In the genomic region with DNA sequence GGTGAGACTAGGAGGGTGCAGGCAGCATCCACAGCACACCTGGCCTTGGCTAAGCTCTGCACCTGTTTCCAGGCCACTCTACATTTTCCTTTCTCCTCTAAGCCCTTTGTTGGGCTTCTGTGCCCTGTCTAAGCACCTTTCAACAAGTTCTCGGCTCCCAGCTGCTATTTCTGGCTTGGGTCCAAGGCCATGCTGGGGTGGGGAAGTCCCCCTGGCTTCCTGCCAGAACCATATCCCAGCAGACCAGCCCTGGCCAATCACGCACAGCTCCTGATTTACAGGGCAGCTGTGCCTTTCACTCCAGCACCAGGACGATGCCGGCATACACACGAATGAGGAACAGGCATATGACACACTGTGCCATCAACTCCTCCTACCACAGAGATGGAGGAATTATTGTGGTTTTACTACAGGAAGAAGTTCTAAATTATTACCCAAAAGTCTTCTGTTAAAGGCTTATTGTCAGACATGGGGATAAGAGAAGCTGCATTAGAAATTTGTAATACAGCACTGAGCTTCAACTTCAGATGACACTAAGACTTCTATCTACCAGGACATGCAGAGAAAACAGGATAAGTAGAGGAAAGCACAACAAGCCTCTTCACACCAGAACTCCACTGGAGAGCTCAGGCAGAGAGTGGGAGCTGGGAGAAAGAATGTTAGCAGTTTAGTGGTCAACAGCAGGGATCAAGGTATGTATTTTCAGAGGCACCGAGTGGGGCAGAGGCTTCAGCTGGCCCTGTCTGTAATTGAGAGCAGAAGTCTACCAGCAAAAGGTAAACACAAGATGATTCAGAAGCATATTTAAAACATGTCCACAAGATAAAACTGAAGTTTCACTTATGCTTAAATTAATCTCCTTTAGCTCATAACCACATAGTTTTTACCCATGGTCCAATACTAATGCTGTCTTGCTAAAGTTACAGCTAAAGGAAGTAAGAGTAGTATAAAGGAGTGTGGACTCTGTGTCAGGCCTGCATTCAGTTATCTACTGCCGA, we compare ENCODE assay signal across 8 cellular contexts. TPM values are rescaled to one million over a fixed set of nuclear protein-coding genes. Genes with fewer than 3 reads are reported as not detected.
DNase-seq lines count a peak whose midpoint lies in the region; ATAC-seq, FAIRE-seq and TF ChIP-seq lines count a peak whose summit lies in the region.

No MANE protein-coding gene starts in this region.

- peaks cover 44% of the 10 kb centered on the region for H3K4me1 Mint-ChIP-seq in activated T-helper 1 cell treated with anti-CD3 and anti-CD28 coated beads, Interleukin-12 subunit alpha, Interleukin-12 subunit beta, Interleukin-2, Interleukin-4 antibody, amounts not matched to agents 30 ng/mL and 10 ng/mL and 1 ng/mL, durations not matched to agents 14 hours and 24 hours and 36 hours (ENCODE audit: low read depth)

- H3K36me3 Mint-ChIP-seq in activated T-helper 1 cell treated with anti-CD3 and anti-CD28 coated beads, Interleukin-12 subunit alpha, Interleukin-12 subunit beta, Interleukin-2, Interleukin-4 antibody, amounts not matched to agents 30 ng/mL and 10 ng/mL and 1 ng/mL, durations not matched to agents 14 hours and 24 hours and 36 hours (ENCODE audit: low read depth) = peaks cover 46% of the 10 kb centered on the region

- peak overlapping the region; percentile 29; the same call in 1 of the 2 replicates for H3K4me3 ChIP-seq in ACC112 (ENCODE audit: low read depth, low read length)
- H3K4me3 ChIP-seq in fibroblast of villous mesenchyme (ENCODE audit: low read depth, low read length) = no peak overlapping the region
- H3K4me3 ChIP-seq in thymus (ENCODE audit: low read length) = no peak overlapping the region

- no peak overlapping the region for H2AFZ ChIP-seq in ACC112 (ENCODE audit: low read length, unreplicated experiment)

- peak; percentile 75 for ATAC-seq in GM19395 (IDR thresholded peaks at IDR 0.05; ENCODE audit: unreplicated experiment)

- in situ Hi-C loops in KBM-7 (cut with MboI; ENCODE audit: low pct_unique_long_range_greater_than_20kb, low sequenced_read_pairs) = no loop called here

- no peaks in the 10 kb centered on the region for H3K9me3 Mint-ChIP-seq in activated T-helper 1 cell treated with anti-CD3 and anti-CD28 coated beads, Interleukin-12 subunit alpha, Interleukin-12 subunit beta, Interleukin-2, Interleukin-4 antibody, amounts not matched to agents 30 ng/mL and 10 ng/mL and 1 ng/mL, durations not matched to agents 14 hours and 24 hours and 36 hours

- H3K27me3 ChIP-seq in ACC112 (ENCODE audit: insufficient read depth, low read length) = no peaks in the 10 kb centered on the region
- no peaks in the 10 kb centered on the region for H3K27me3 ChIP-seq in thymus (ENCODE audit: control insufficient read depth, insufficient read depth)

- H3K27ac ChIP-seq in ACC112 (ENCODE audit: low read depth, low read length) (peak overlapping the region; percentile 68), thymus (ENCODE audit: low read depth) (peak overlapping the region; percentile 64)

- 22% methylated on average over 7 of the region's 7 CpGs for WGBS in thymus

- no peaks in the 10 kb centered on the region for H3K79me2 ChIP-seq in ACC112 (ENCODE audit: control insufficient read depth, insufficient read depth, low read length, unreplicated experiment)

- no peaks in the 10 kb centered on the region for H3K27me3 Mint-ChIP-seq in activated T-helper 1 cell treated with anti-CD3 and anti-CD28 coated beads, Interleukin-12 subunit alpha, Interleukin-12 subunit beta, Interleukin-2, Interleukin-4 antibody, amounts not matched to agents 30 ng/mL and 10 ng/mL and 1 ng/mL, durations not matched to agents 14 hours and 24 hours and 36 hours (ENCODE audit: insufficient read depth)

- intact Hi-C loops in activated T-helper 1 cell treated with anti-CD3 and anti-CD28 coated beads, Interleukin-12 subunit alpha, Interleukin-12 subunit beta, Interleukin-2, Interleukin-4 antibody, amounts not matched to agents 30 ng/mL and 10 ng/mL and 1 ng/mL, durations not matched to agents 14 hours and 24 hours and 36 hours (cut with micrococcal nuclease) = loop anchor here (1.0 kb wide), 1 partner anchor 37 kb away; a partner anchor contains a TSS

- H3K4me1 ChIP-seq in ACC112 (ENCODE audit: control insufficient read depth, insufficient read depth, low read length, unreplicated experiment) (peaks cover 20% of the 10 kb centered on the region), thymus (ENCODE audit: control insufficient read depth, insufficient read depth, low read length) (peaks cover 37% of the 10 kb centered on the region)

- TF ChIP-seq CTCF in fibroblast of villous mesenchyme (IDR thresholded peaks at IDR 0.05; ENCODE audit: insufficient read depth, low read depth, low read length) = no peak

- H3K27ac Mint-ChIP-seq in activated T-helper 1 cell treated with anti-CD3 and anti-CD28 coated beads, Interleukin-12 subunit alpha, Interleukin-12 subunit beta, Interleukin-2, Interleukin-4 antibody, amounts not matched to agents 30 ng/mL and 10 ng/mL and 1 ng/mL, durations not matched to agents 14 hours and 24 hours and 36 hours = peak overlapping the region; percentile 67

- H3K9me3 ChIP-seq in thymus (ENCODE audit: control insufficient read depth) = no peaks in the 10 kb centered on the region

- peak; percentile 86 for FAIRE-seq in RCC 7860 (lab: Jason Lieb, UNC)

- H3K4me3 Mint-ChIP-seq in activated T-helper 1 cell treated with anti-CD3 and anti-CD28 coated beads, Interleukin-12 subunit alpha, Interleukin-12 subunit beta, Interleukin-2, Interleukin-4 antibody, amounts not matched to agents 30 ng/mL and 10 ng/mL and 1 ng/mL, durations not matched to agents 14 hours and 24 hours and 36 hours = peak overlapping the region; percentile 12

- DNase-seq in KBM-7 = peak; percentile 97
- DNase-seq in RCC 7860 (ENCODE audit: low spot score) = peak; percentile 91
- peak; percentile 59 for DNase-seq in activated T-helper 1 cell treated with anti-CD3 and anti-CD28 coated beads, Interleukin-12 subunit alpha, Interleukin-12 subunit beta, Interleukin-2, Interleukin-4 antibody, amounts not matched to agents 30 ng/mL and 10 ng/mL and 1 ng/mL, durations not matched to agents 14 hours and 24 hours and 36 hours (ENCODE audit: low spot score)
- peak; percentile 89 for DNase-seq in fibroblast of villous mesenchyme (ENCODE audit: low read depth)
- peak; percentile 85 for DNase-seq in pons (ENCODE audit: low spot score)

- H3K36me3 ChIP-seq in ACC112 (ENCODE audit: insufficient read depth, low read length) = peaks cover 45% of the 10 kb centered on the region
- H3K36me3 ChIP-seq in thymus (ENCODE audit: control insufficient read depth, insufficient read depth) = no peaks in the 10 kb centered on the region

RNA-seq across cellular contexts. Expression of a gene that starts 37.4 kb away (rescaled TPM):
- total RNA-seq in activated T-helper 1 cell treated with anti-CD3 and anti-CD28 coated beads, Interleukin-12 subunit alpha, Interleukin-12 subunit beta, Interleukin-2, Interleukin-4 antibody, amounts not matched to agents 30 ng/mL and 10 ng/mL and 1 ng/mL, durations not matched to agents 14 hours and 24 hours and 36 hours = 22.7 and 23.7 TPM in 2 replicates
- total RNA-seq in fibroblast of villous mesenchyme = 19.6 and 23.3 TPM in 2 replicates
- 27.2 TPM for polyA plus RNA-seq in thymus

RNA-seq across cellular contexts. Expression of a gene that starts 55.8 kb away (rescaled TPM):
- total RNA-seq in activated T-helper 1 cell treated with anti-CD3 and anti-CD28 coated beads, Interleukin-12 subunit alpha, Interleukin-12 subunit beta, Interleukin-2, Interleukin-4 antibody, amounts not matched to agents 30 ng/mL and 10 ng/mL and 1 ng/mL, durations not matched to agents 14 hours and 24 hours and 36 hours = 0.56 and 0.62 TPM in 2 replicates
- total RNA-seq in fibroblast of villous mesenchyme = under 0.01 TPM in 1 of 2 replicates, not detected in the other
- 8.9 TPM for polyA plus RNA-seq in thymus

RNA-seq across cellular contexts. Expression of a gene that starts 57.2 kb away (rescaled TPM):
- total RNA-seq in activated T-helper 1 cell treated with anti-CD3 and anti-CD28 coated beads, Interleukin-12 subunit alpha, Interleukin-12 subunit beta, Interleukin-2, Interleukin-4 antibody, amounts not matched to agents 30 ng/mL and 10 ng/mL and 1 ng/mL, durations not matched to agents 14 hours and 24 hours and 36 hours = 0.31 and 0.42 TPM in 2 replicates
- under 0.01 TPM in 1 of 2 replicates, not detected in the other for total RNA-seq in fibroblast of villous mesenchyme
- polyA plus RNA-seq in thymus = 0.16 TPM
